Comparison of ENCODE assay signal across 8 cellular contexts in genomic region chr6:32971581-32972352, GRCh38. TPM values are rescaled to one million over a fixed set of nuclear protein-coding genes. Genes with fewer than 3 reads are reported as not detected.
DNase-seq lines count a peak whose midpoint lies in the region; ATAC-seq and TF ChIP-seq lines count a peak whose summit lies in the region.

No MANE protein-coding gene starts in this region.

- no peak for TF ChIP-seq CTCF in upper lobe of right lung (IDR thresholded peaks at IDR 0.05)

- H3K27ac ChIP-seq in upper lobe of right lung: peak overlapping the region; percentile 99

- ATAC-seq in GM18498 (IDR thresholded peaks at IDR 0.05; ENCODE audit: unreplicated experiment) (peak; percentile 53), HG02885 (IDR thresholded peaks at IDR 0.05; ENCODE audit: poor library complexity, unreplicated experiment) (peak; percentile 54), left cardiac atrium (peak; percentile 55 to 58), upper lobe of right lung (peak; percentile 69)

- H3K36me3 ChIP-seq in upper lobe of right lung: peaks cover 41% of the 10 kb centered on the region

- intact Hi-C loops in left cardiac atrium (cut with DNase I) (no loop called here), posterior vena cava (cut with DNase I) (no loop called here), upper lobe of right lung (cut with DNase I) (no loop called here)

- H3K27me3 ChIP-seq in upper lobe of right lung: no peaks in the 10 kb centered on the region

- H3K4me3 ChIP-seq in upper lobe of right lung: peak overlapping the region; percentile 74

- H3K27ac Mint-ChIP-seq in T-helper 1 cell treated with Interleukin-12 subunit alpha and Interleukin-12 subunit beta and Interleukin-4 antibody, amounts not matched to agents 30 μg/mL and 1 μg/mL, for 36 hours: peak overlapping the region; percentile 96

- DNase-seq in NCI-H1694 (lab: John Stamatoyannopoulos, UW): peak; percentile 98
- DNase-seq in amygdala (lab: John Stamatoyannopoulos, UW): peak; percentile 94 to 100 (median 99)
- peak; percentile 99 for DNase-seq in left cardiac atrium
- peak; percentile 100 for DNase-seq in posterior vena cava (ENCODE audit: low spot score)
- DNase-seq in upper lobe of right lung: peak; percentile 99

- peak overlapping the region; percentile 93 for H3K4me3 Mint-ChIP-seq in T-helper 1 cell treated with Interleukin-12 subunit alpha and Interleukin-12 subunit beta and Interleukin-4 antibody, amounts not matched to agents 30 μg/mL and 1 μg/mL, for 36 hours

- peaks cover 33% of the 10 kb centered on the region for H3K4me1 Mint-ChIP-seq in T-helper 1 cell treated with Interleukin-12 subunit alpha and Interleukin-12 subunit beta and Interleukin-4 antibody, amounts not matched to agents 30 μg/mL and 1 μg/mL, for 36 hours (ENCODE audit: low read depth)

- H3K9me3 ChIP-seq in upper lobe of right lung: no peaks in the 10 kb centered on the region

- no peaks in the 10 kb centered on the region for H3K9me3 Mint-ChIP-seq in T-helper 1 cell treated with Interleukin-12 subunit alpha and Interleukin-12 subunit beta and Interleukin-4 antibody, amounts not matched to agents 30 μg/mL and 1 μg/mL, for 36 hours

- H3K36me3 Mint-ChIP-seq in T-helper 1 cell treated with Interleukin-12 subunit alpha and Interleukin-12 subunit beta and Interleukin-4 antibody, amounts not matched to agents 30 μg/mL and 1 μg/mL, for 36 hours (ENCODE audit: low read depth): peaks cover 68% of the 10 kb centered on the region

- H3K4me1 ChIP-seq in upper lobe of right lung: peaks cover 30% of the 10 kb centered on the region

- no peaks in the 10 kb centered on the region for H3K27me3 Mint-ChIP-seq in T-helper 1 cell treated with Interleukin-12 subunit alpha and Interleukin-12 subunit beta and Interleukin-4 antibody, amounts not matched to agents 30 μg/mL and 1 μg/mL, for 36 hours (ENCODE audit: low read depth)

RNA-seq across cellular contexts. Expression of gene BRD2, which starts 3.4 kb away (rescaled TPM):
- 10 to 100 TPM; 79.3 to 97.5 TPM for total RNA-seq in left cardiac atrium
- total RNA-seq in posterior vena cava: 100 to 1,000 TPM; 125 to 129 TPM
- 155 TPM for total RNA-seq in upper lobe of right lung

RNA-seq across cellular contexts. Expression of gene HLA-DMA, which starts 18.9 kb away (rescaled TPM):
- total RNA-seq in left cardiac atrium: 10 to 100 TPM; 20.5 to 38.8 TPM
- 10 to 100 TPM; 16.1 to 35.0 TPM for total RNA-seq in posterior vena cava
- 197 TPM for total RNA-seq in upper lobe of right lung

RNA-seq across cellular contexts. Expression of gene HLA-DMB, which starts 30.9 kb away (rescaled TPM):
- total RNA-seq in left cardiac atrium: 10 to 100 TPM in 1 of 2 donors, 1 to 10 TPM in 1; 6.9 to 15.8 TPM
- total RNA-seq in posterior vena cava: 10 to 100 TPM in 1 of 2 donors, 1 to 10 TPM in 1; 8.0 to 19.2 TPM
- 140 TPM for total RNA-seq in upper lobe of right lung

RNA-seq across cellular contexts. Expression of gene HLA-DOA, which starts 37.6 kb away (rescaled TPM):
- total RNA-seq in left cardiac atrium (1 to 10 TPM; 1.8 to 3.0 TPM), posterior vena cava (1 to 10 TPM; 3.1 to 3.5 TPM), upper lobe of right lung (25.2 TPM)

Comparison
In these comparisons a context has a peak if more than half of its experiments do, and no peak if none do; other contexts are left out.
1. Peak in every context shown above with its lines: DNase-seq, ATAC-seq, H3K4me3 ChIP-seq and H3K27ac ChIP-seq.